Comparison of ENCODE assay signal across 15 cellular contexts in genomic region chr5:103450333-103451061, GRCh38.
A peak's percentile ranks its signal among the peaks of the same experiment; 100 is the strongest.
DNase-seq lines count a peak whose midpoint lies in the region; ATAC-seq and TF ChIP-seq lines count a peak whose summit lies in the region.
"Had no signal": no experiment of that assay in that cellular context is flagged by ENCODE, and none has a peak within 500 bp of the region (broad histone marks: within the 10 kb centered on the region; RNA-seq: fewer than 3 reads in every experiment).

No MANE protein-coding gene starts in this region.

- no peaks in the 10 kb centered on the region for H3K27me3 ChIP-seq in RWPE2 (ENCODE audit: insufficient read depth, poor library complexity, severe bottlenecking)
- H3K27me3 ChIP-seq in trophoblast cell (ENCODE audit: insufficient read depth, low read length): no peaks in the 10 kb centered on the region
- H3K27me3 ChIP-seq in WERI-Rb-1 (ENCODE audit: insufficient read depth, low read depth, severe bottlenecking): no peaks in the 10 kb centered on the region

- peak overlapping the region; percentile 56 for H4K8ac ChIP-seq in trophoblast cell (ENCODE audit: low read depth, low read length)

- peak overlapping the region; percentile 28 for H2AK5ac ChIP-seq in trophoblast cell (ENCODE audit: low read length)

- peak overlapping the region; percentile 89 for H2BK120ac ChIP-seq in trophoblast cell (ENCODE audit: insufficient read depth, low read length, poor library complexity)

- peaks cover 26% of the 10 kb centered on the region for H3K79me1 ChIP-seq in trophoblast cell (ENCODE audit: low read length)

- H3K4me2 ChIP-seq in trophoblast cell (ENCODE audit: low read length): no peak overlapping the region
- H3K4me2 ChIP-seq: KMS-11 had no signal

- ATAC-seq in RWPE2 (ENCODE audit: low read depth) (peak; percentile 94), GM21526 (IDR thresholded peaks at IDR 0.05; ENCODE audit: low FRiP score, unreplicated experiment) (no peak), GM21619 (IDR thresholded peaks at IDR 0.05; ENCODE audit: unreplicated experiment) (no peak), HG02610 (IDR thresholded peaks at IDR 0.05; ENCODE audit: unreplicated experiment) (no peak)

- H3K27ac ChIP-seq in RWPE2 (ENCODE audit: poor library complexity, severe bottlenecking) (no peak overlapping the region), trophoblast cell (ENCODE audit: low read depth, low read length) (peak overlapping the region; percentile 93), WERI-Rb-1 (no peak overlapping the region)
- H3K27ac ChIP-seq: KMS-11 had no signal

- peak overlapping the region; percentile 46 for H3K14ac ChIP-seq in trophoblast cell (ENCODE audit: low read length)

- peak overlapping the region; percentile 15 for H4K12ac ChIP-seq in trophoblast cell (ENCODE audit: low read depth, low read length)

- no CpG with 5 or more reads among the region's 4 CpGs for WGBS in trophoblast cell (ENCODE audit: extremely low coverage, insufficient coverage, insufficient read length)

- no peak overlapping the region for H3K9ac ChIP-seq in trophoblast cell (ENCODE audit: low read length)
- H3K9ac ChIP-seq: KMS-11 had no signal

- H3K9me3 ChIP-seq in RWPE2 (ENCODE audit: severe bottlenecking) (no peaks in the 10 kb centered on the region), trophoblast cell (ENCODE audit: insufficient read depth, low read depth, low read length) (no peaks in the 10 kb centered on the region), WERI-Rb-1 (ENCODE audit: severe bottlenecking) (no peaks in the 10 kb centered on the region)

- H2AFZ ChIP-seq in trophoblast cell (ENCODE audit: insufficient read depth, low read length, poor library complexity): peak overlapping the region; percentile 3

- H3K4me3 ChIP-seq in RWPE2 (ENCODE audit: severe bottlenecking) (no peak overlapping the region), trophoblast cell (ENCODE audit: low read depth, low read length) (no peak overlapping the region), WERI-Rb-1 (ENCODE audit: low read depth, low read length) (no peak overlapping the region)

- H3K18ac ChIP-seq in trophoblast cell (ENCODE audit: low read length): peak overlapping the region; percentile 26

- H4K91ac ChIP-seq in trophoblast cell (ENCODE audit: low read depth, low read length): peak overlapping the region; percentile 93

- peak overlapping the region; percentile 95 for H2BK5ac ChIP-seq in trophoblast cell (ENCODE audit: low read depth, low read length, poor library complexity)

- TF ChIP-seq CTCF in RWPE2 (IDR thresholded peaks at IDR 0.05; ENCODE audit: poor library complexity, severe bottlenecking) (no peak), WERI-Rb-1 (IDR thresholded peaks at IDR 0.05; ENCODE audit: low read depth, low read length) (no peak)

- H3K36me3 ChIP-seq in RWPE2 (ENCODE audit: low read depth) (no peaks in the 10 kb centered on the region), trophoblast cell (ENCODE audit: control insufficient read depth in 1 of 2, insufficient read depth in 2 of 2, low read length in 2 of 2) (no peaks in the 10 kb centered on the region), WERI-Rb-1 (no peaks in the 10 kb centered on the region)

- peak; percentile 93 for DNase-seq in GM04503 (ENCODE audit: low read depth)
- no peak for DNase-seq in RWPE2 (ENCODE audit: low spot score)
- DNase-seq in fibroblast of gingiva (ENCODE audit: low read depth): peak; percentile 58
- DNase-seq in trophoblast cell: peak; percentile 71 to 94
- DNase-seq in WERI-Rb-1: no peak
- DNase-seq: activated CD4-positive, alpha-beta memory T cell treated with anti-CD3 and anti-CD28 coated beads, Interleukin-2, amount 10 ng/mL, durations not matched to agents 7 days and 5 days; effector memory CD4-positive, alpha-beta T cell; kidney; occipital lobe; SIG-M5; stimulated activated CD4-positive, alpha-beta T cell treated with anti-CD3 and anti-CD28 coated beads, Interleukin-4, amount 100 ng/mL, for 24 hours had no signal

- H3K4ac ChIP-seq in trophoblast cell (ENCODE audit: low read depth, low read length): peak overlapping the region; percentile 31

- peak overlapping the region; percentile 56 for H2BK12ac ChIP-seq in trophoblast cell (ENCODE audit: low read length)

- H3K23ac ChIP-seq in trophoblast cell (ENCODE audit: low read length): no peak overlapping the region

- H3K4me1 ChIP-seq in RWPE2 (ENCODE audit: insufficient read depth, poor library complexity, severe bottlenecking) (peaks cover 5% of the 10 kb centered on the region), trophoblast cell (ENCODE audit: control insufficient read depth in 1 of 2, insufficient read depth in 2 of 2, low read length in 2 of 2) (peaks cover 8 to 9% of the 10 kb centered on the region in 2 experiments)

- peaks cover 1% of the 10 kb centered on the region for H3K79me2 ChIP-seq in trophoblast cell (ENCODE audit: control insufficient read depth, insufficient read depth, low read length, poor library complexity)

Comparison
In these comparisons a context has a peak if more than half of its experiments do, and no peak if none do; other contexts are left out.
1. DNase-seq: peak in GM04503 (single experiment), fibroblast of gingiva (single experiment) and trophoblast cell (2 of 2); none in RWPE2 (single experiment) and WERI-Rb-1 (single experiment).